8 cellular contexts compared by ENCODE assay signal in genomic region chr17:38852771-38853291, GRCh38. TPM values are rescaled to one million over a fixed set of nuclear protein-coding genes. Genes with fewer than 3 reads are reported as not detected.
DNase-seq lines count a peak whose midpoint lies in the region; ATAC-seq and TF ChIP-seq lines count a peak whose summit lies in the region.

No MANE protein-coding gene starts in this region.

- peak overlapping the region; percentile 85 for H3K27ac ChIP-seq in HCT116 (ENCODE audit: low read depth, low read length)
- H3K27ac ChIP-seq in epithelial cell of prostate, result peak overlapping the region; percentile 88
- peak overlapping the region; percentile 92 for H3K27ac ChIP-seq in neural progenitor cell

- peak overlapping the region; percentile 98 to 99 for H3K27ac Mint-ChIP-seq in T-cell
- H3K27ac Mint-ChIP-seq in neural progenitor cell, result peak overlapping the region; percentile 100

- DNase-seq in HCT116 (ENCODE audit: low read depth, low spot score) (no peak), T-cell (peak in 10 of 34 experiments; percentile 7 to 27 (median 18)), epithelial cell of prostate (ENCODE audit: low read depth, low spot score) (no peak), neural progenitor cell (ENCODE audit: low spot score) (no peak), COR-L47 (lab: John Stamatoyannopoulos, UW) (no peak), AG08396 (ENCODE audit: low spot score) (no peak)

- H3K9me3 Mint-ChIP-seq in T-cell, result no peaks in the 10 kb centered on the region
- no peaks in the 10 kb centered on the region for H3K9me3 Mint-ChIP-seq in neural progenitor cell

- H3K4me1 Mint-ChIP-seq in T-cell (peaks cover 41 to 47% (median 45%) of the 10 kb centered on the region in 3 donors), neural progenitor cell (peaks cover 39% of the 10 kb centered on the region)

- peaks cover 19 to 44% of the 10 kb centered on the region in 2 experiments; a peak in 3 of 4 replicates for H3K4me1 ChIP-seq in HCT116 (ENCODE audit: control insufficient read depth in 1 of 2, insufficient read depth in 2 of 2, low read length in 2 of 2)
- H3K4me1 ChIP-seq in neural progenitor cell, result peaks cover 14% of the 10 kb centered on the region

- H4K20me1 ChIP-seq in HCT116 (ENCODE audit: insufficient read depth) (peaks cover 32% of the 10 kb centered on the region; the same call in 1 of the 2 replicates), neural progenitor cell (ENCODE audit: low read depth) (peaks cover 45% of the 10 kb centered on the region)

- H3K9me3 ChIP-seq in HCT116 (ENCODE audit: control insufficient read depth in 1 of 2, insufficient read depth in 1 of 2, low read depth in 1 of 2, low read length in 2 of 2) (no peaks in the 10 kb centered on the region), neural progenitor cell (ENCODE audit: low read depth) (no peaks in the 10 kb centered on the region)

- RAD21 ChIA-PET in HCT116 (lab: Charles Lee; ENCODE audit: low non-redundant PET in 1 of 2, low total read pairs in 2 of 2, uncharacterized antibody in 2 of 2, unreplicated experiment in 2 of 2), result interaction anchor here in 1 of 2 experiments (1.2 kb wide), 1 partner anchor 10 kb away, joined by 3 read pairs; no protein-coding TSS in a partner anchor

- POLR2A ChIA-PET in HCT116 (lab: Charles Lee), result interaction anchor here (0.8 to 4.5 kb wide), 7 partner anchors 8 to 301 kb away, joined by 3 to 55 read pairs (median 12); partner anchors contain the start of gene LASP1
- POLR2A ChIA-PET in T-cell (lab: Charles Lee), result interaction anchor here (0.6 to 2.6 kb wide), 7 partner anchors 11 to 161 kb away, joined by 3 to 26 read pairs (median 5); partner anchors contain the start of genes CWC25 (in 2 of the 2) and LASP1 (in 2 of the 2)

- peaks cover 48% of the 10 kb centered on the region for H3K36me3 Mint-ChIP-seq in T-cell
- H3K36me3 Mint-ChIP-seq in neural progenitor cell, result peaks cover 36% of the 10 kb centered on the region

- peak overlapping the region; percentile 92 for H3K9ac ChIP-seq in HCT116 (ENCODE audit: low read length)
- H3K9ac ChIP-seq in neural progenitor cell, result peak overlapping the region; percentile 97

- peak overlapping the region; percentile 89 for H3K4me2 ChIP-seq in HCT116 (ENCODE audit: low read length)
- peak overlapping the region; percentile 86 for H3K4me2 ChIP-seq in neural progenitor cell

- H3K9me2 ChIP-seq in HCT116 (ENCODE audit: insufficient read depth), result no peaks in the 10 kb centered on the region

- H3K27me3 Mint-ChIP-seq in T-cell, result no peaks in the 10 kb centered on the region
- peaks cover 9% of the 10 kb centered on the region for H3K27me3 Mint-ChIP-seq in neural progenitor cell (ENCODE audit: insufficient read depth, low read depth)

- peaks cover 59% of the 10 kb centered on the region for H3F3A ChIP-seq in neural progenitor cell (ENCODE audit: low read depth)

- TF ChIP-seq RAD21 in HCT116 (IDR thresholded peaks at IDR 0.05; ENCODE audit: low read depth), result no peak

- no peak overlapping the region for H2AFZ ChIP-seq in HCT116 (ENCODE audit: low read depth, low read length, poor library complexity, severe bottlenecking)
- H2AFZ ChIP-seq in neural progenitor cell (replicated peaks), result peak overlapping the region; percentile 70

- BruUV-seq in HCT116 (replicated peaks; lab: Mats Ljungman, UMichigan), result no TSS peak

- H3K4me3 ChIP-seq in HCT116 (replicated peaks in 1 of 2; ENCODE audit: low read depth in 1 of 2, low read length in 2 of 2), result peak overlapping the region; percentile 67 to 99
- H3K4me3 ChIP-seq in neural progenitor cell, result peak overlapping the region; percentile 60

- TF ChIP-seq CTCF in HCT116 (IDR thresholded peaks at IDR 0.05 in 2 of 3, conservative IDR thresholded peaks at IDR 0.05 in 1 of 3; ENCODE audit: borderline replicate concordance in 1 of 3, insufficient read depth in 1 of 3, low read depth in 2 of 3, low read length in 2 of 3), result no peak
- no peak for TF ChIP-seq CTCF in neural progenitor cell (IDR thresholded peaks at IDR 0.05)

- H3K4me3 Mint-ChIP-seq in T-cell, result peak overlapping the region; percentile 91 to 96 (median 94)
- peak overlapping the region; percentile 99 for H3K4me3 Mint-ChIP-seq in neural progenitor cell

- ATAC-seq in HCT116, result no peak
- ATAC-seq in T-cell (replicated peaks in 1 of 4), result peak; percentile 25 to 59 (median 34)
- no peak for ATAC-seq in HG03432 (IDR thresholded peaks at IDR 0.05; ENCODE audit: unreplicated experiment)
- no peak for ATAC-seq in HG02973 (IDR thresholded peaks at IDR 0.05; ENCODE audit: unreplicated experiment)

- H3K36me3 ChIP-seq in HCT116 (ENCODE audit: control insufficient read depth in 1 of 2, insufficient read depth in 2 of 2, low read length in 2 of 2) (peaks cover 41 to 53% of the 10 kb centered on the region in 2 experiments), neural progenitor cell (peaks cover 36% of the 10 kb centered on the region)

- peaks cover 48% of the 10 kb centered on the region for H3K79me2 ChIP-seq in HCT116 (ENCODE audit: insufficient read depth, low read length)
- H3K79me2 ChIP-seq in neural progenitor cell (ENCODE audit: low read depth), result peaks cover 45% of the 10 kb centered on the region

- CTCF ChIA-PET in HCT116 (lab: Charles Lee) (no interaction called here), T-cell (lab: Charles Lee) (interaction anchor here in 1 of 2 donors (1.3 to 3.0 kb wide), 4 partner anchors 15 to 312 kb away, joined by 4 to 35 read pairs (median 7); partner anchors contain the start of genes CWC25 and LASP1)

- H3K27me3 ChIP-seq in HCT116 (ENCODE audit: insufficient read depth, low read length) (no peaks in the 10 kb centered on the region), neural progenitor cell (no peaks in the 10 kb centered on the region)

- TF ChIP-seq POLR2A in HCT116 (IDR thresholded peaks at IDR 0.05; ENCODE audit: borderline replicate concordance, extremely low read depth, insufficient read depth, insufficient read length), result no peak

- intact Hi-C loops in HCT116 (cut with micrococcal nuclease), result loop anchor here (5.0 kb wide), 1 partner anchor 101 kb away; the partner anchor contains the start of gene PSMB3

TF ChIP-seq in HCT116, 20 proteins besides CTCF, POLR2A, EP300 and RAD21:
- TF ChIP-seq POLR2AphosphoS5 (IDR thresholded peaks at IDR 0.05; ENCODE audit: low read depth, low read length) (0 out of 2 replicates have a peak, but pooled peaks have one; percentile 24), JUND (IDR thresholded peaks at IDR 0.05) (0 out of 2 replicates have a peak, but pooled peaks have one; percentile 19), TCF7L2 (IDR thresholded peaks at IDR 0.05; ENCODE audit: borderline replicate concordance, extremely low read depth, insufficient read depth, insufficient read length) (no peak)

RNA-seq across cellular contexts. Expression of gene RPL23, which starts 0.7 kb away (rescaled TPM):
- total RNA-seq in HCT116 (2021; ENCODE audit: unreplicated experiment) (1,631 TPM), T-cell (1,000 to 10,000 TPM; 1,638 to 2,124 (median 1,743) TPM), neural progenitor cell (ENCODE audit: low replicate concordance) (1,779 and 3,404 TPM in 2 replicates)
- polyA plus RNA-seq in HCT116 (2012), result 2,133 and 2,505 TPM in 2 replicates

RNA-seq across cellular contexts. Expression of gene LASP1, which starts 17.0 kb away (rescaled TPM):
- total RNA-seq in HCT116 (2021; ENCODE audit: unreplicated experiment) (149 TPM), T-cell (100 to 1,000 TPM in 4 of 5 donors, 10 to 100 TPM in 1; 97.2 to 157 (median 122) TPM), neural progenitor cell (ENCODE audit: low replicate concordance) (45.2 and 85.1 TPM in 2 replicates)
- 126 and 129 TPM in 2 replicates for polyA plus RNA-seq in HCT116 (2012)

RNA-seq across cellular contexts. Expression of gene CWC25, which starts 27.7 kb away (rescaled TPM):
- total RNA-seq in HCT116 (2021; ENCODE audit: unreplicated experiment) (23.9 TPM), T-cell (10 to 100 TPM; 31.5 to 45.8 (median 44.3) TPM), neural progenitor cell (ENCODE audit: low replicate concordance) (15.2 and 19.2 TPM in 2 replicates)
- 14.1 and 17.2 TPM in 2 replicates for polyA plus RNA-seq in HCT116 (2012)

RNA-seq across cellular contexts. Expression of gene PIP4K2B, which starts 53.5 kb away (rescaled TPM):
- 40.3 TPM for total RNA-seq in HCT116 (2021; ENCODE audit: unreplicated experiment)
- polyA plus RNA-seq in HCT116 (2012), result 23.3 and 29.5 TPM in 2 replicates
- total RNA-seq in T-cell, result 10 to 100 TPM; 36.4 to 60.3 (median 52.6) TPM
- 45.6 and 81.1 TPM in 2 replicates for total RNA-seq in neural progenitor cell (ENCODE audit: low replicate concordance)

Comparison
In these comparisons a context has a peak if more than half of its experiments do, and no peak if none do; other contexts are left out.
1. ATAC-seq: peak in T-cell (4 of 4); none in HCT116 (single experiment), HG03432 (single experiment) and HG02973 (single experiment).
2. Peak in every context shown above with its lines, with median percentiles within 50 percentile points of each other: H3K27ac ChIP-seq.